Comparison of ENCODE assay signal across 16 cellular contexts in genomic region chr16:64478258-64478906, GRCh38.
DNase-seq lines count a peak whose midpoint lies in the region; ATAC-seq, FAIRE-seq and TF ChIP-seq lines count a peak whose summit lies in the region.
"Had no signal": no experiment of that assay in that cellular context is flagged by ENCODE, and none has a peak within 500 bp of the region (broad histone marks: within the 10 kb centered on the region; RNA-seq: fewer than 3 reads in every experiment).

No MANE protein-coding gene starts in this region.

- H3F3A ChIP-seq in MM.1S (ENCODE audit: insufficient read depth, low read length) = no peaks in the 10 kb centered on the region

- no peak for FAIRE-seq in HepG2 (lab: Jason Lieb, UNC)

- in situ Hi-C loops in brain microvascular endothelial cell (cut with HindIII; ENCODE audit: low pct_ligation_motif_present, low sequenced_read_pairs) = no loop called here
- in situ Hi-C loops in HepG2 (cut with HindIII; ENCODE audit: extremely low pct_ligation_motif_present, low pct_unique_long_range_greater_than_20kb) = no loop called here

- no peaks in the 10 kb centered on the region for H4K20me1 ChIP-seq in HepG2 (ENCODE audit: insufficient read depth, low read length)
- H4K20me1 ChIP-seq in MM.1S (ENCODE audit: insufficient read depth, low read length) = no peaks in the 10 kb centered on the region

- H3K9ac ChIP-seq in HepG2 (ENCODE audit: insufficient read depth, low read depth, low read length) (no peak overlapping the region), MM.1S (ENCODE audit: low read length) (no peak overlapping the region)

- DNase-seq in heart left ventricle (no peak), left ventricle myocardium superior (no peak), brain microvascular endothelial cell (peak; percentile 81), HepG2 (ENCODE audit: low spot score) (peak; percentile 64), MM.1S (no peak)
- DNase-seq in activated CD4-positive, alpha-beta T cell treated with anti-CD3 and anti-CD28 coated beads, Interleukin-2, amount 50 U/mL, for 48 hours = no peak
- no peak for DNase-seq in activated effector memory CD4-positive, alpha-beta T cell treated with anti-CD3 and anti-CD28 coated beads, Interleukin-2, amount 50 U/mL, for 16 hours
- DNase-seq: ACHN; activated T-cell treated with anti-CD3 and anti-CD28 coated beads, Interleukin-2, amount 50 U/mL, for 4 hours; colonic mucosa; hypothalamus; naive B cell; stomach; WERI-Rb-1 had no signal

- H3K36me3 ChIP-seq in heart left ventricle (no peaks in the 10 kb centered on the region), brain microvascular endothelial cell (replicated peaks) (no peaks in the 10 kb centered on the region), HepG2 (replicated peaks in 1 of 2; ENCODE audit: control insufficient read depth in 1 of 2, insufficient read depth in 2 of 2, low read length in 2 of 2) (no peaks in the 10 kb centered on the region), MM.1S (replicated peaks; ENCODE audit: insufficient read depth, low read length) (no peaks in the 10 kb centered on the region)
- H3K36me3 ChIP-seq: colonic mucosa, stomach, WERI-Rb-1 had no signal

- intact Hi-C loops in heart left ventricle (cut with DNase I) = loop anchor here in 3 of 10 donors (5.0 to 10.0 kb wide), 3 partner anchors 51 to 639 kb away; no protein-coding TSS in a partner anchor
- intact Hi-C loops in left ventricle myocardium superior (cut with micrococcal nuclease) = no loop called here
- intact Hi-C loops in HepG2 (cut with micrococcal nuclease; ENCODE audit: unreplicated experiment) = loop anchor here (10.0 kb wide), 1 partner anchor 636 kb away; no protein-coding TSS in a partner anchor

- POLR2A ChIA-PET in HepG2 (lab: Yijun Ruan, JAX) = no interaction called here

- H3K27ac ChIP-seq in heart left ventricle (peak overlapping the region in 1 of 12 donors; percentile 24), brain microvascular endothelial cell (peak overlapping the region; percentile 58), HepG2 (ENCODE audit: extremely low read length, insufficient read depth, low read length) (no peak overlapping the region), MM.1S (ENCODE audit: low read length) (no peak overlapping the region)
- H3K27ac ChIP-seq: colonic mucosa, stomach, WERI-Rb-1 had no signal

- TF ChIP-seq POLR2A in heart left ventricle (IDR thresholded peaks at IDR 0.05) (no peak), HepG2 (IDR thresholded peaks at IDR 0.05; ENCODE audit: insufficient read depth in 1 of 2, low read depth in 2 of 2, low read length in 2 of 2) (no peak)

- H3K79me2 ChIP-seq in HepG2 (ENCODE audit: insufficient read depth, low read length) = no peaks in the 10 kb centered on the region
- no peaks in the 10 kb centered on the region for H3K79me2 ChIP-seq in MM.1S (ENCODE audit: low read length)

- TF ChIP-seq RAD21 in HepG2 (CRISPR knock-in tag; IDR thresholded peaks at IDR 0.05) = no peak

- no peak for TF ChIP-seq EP300 in HepG2 (IDR thresholded peaks at IDR 0.05; ENCODE audit: low read depth in 2 of 2, low read length in 2 of 2)
- TF ChIP-seq EP300 in HepG2 (CRISPR knock-in tag; IDR thresholded peaks at IDR 0.05; ENCODE audit: borderline replicate concordance) = no peak

- TF ChIP-seq CTCF in heart left ventricle (IDR thresholded peaks at IDR 0.05) (no peak), brain microvascular endothelial cell (IDR thresholded peaks at IDR 0.05; ENCODE audit: low read depth, low read length, missing control alignments) (no peak), HepG2 (CRISPR knock-in tag; IDR thresholded peaks at IDR 0.05) (no peak), MM.1S (IDR thresholded peaks at IDR 0.05; ENCODE audit: low read length) (no peak)

- CTCF ChIA-PET in HepG2 (lab: Yijun Ruan, JAX; ENCODE audit: low intra/inter-chr PET ratio, low total read pairs) = no interaction called here

- no peak overlapping the region for H3K4me2 ChIP-seq in HepG2 (ENCODE audit: low read depth, low read length)
- H3K4me2 ChIP-seq in MM.1S (ENCODE audit: low read depth, low read length) = no peak overlapping the region

- BruUV-seq in HepG2 (replicated peaks; lab: Mats Ljungman, UMichigan) = no TSS peak

- H3K27me3 ChIP-seq in heart left ventricle = no peaks in the 10 kb centered on the region
- H3K27me3 ChIP-seq in brain microvascular endothelial cell (replicated peaks) = no peaks in the 10 kb centered on the region
- H3K27me3 ChIP-seq in HepG2 (ENCODE audit: control insufficient read depth in 1 of 2, insufficient read depth in 2 of 2, low read length in 2 of 2) = no peaks in the 10 kb centered on the region
- H3K27me3 ChIP-seq in MM.1S (replicated peaks; ENCODE audit: insufficient read depth, low read length) = no peaks in the 10 kb centered on the region
- H3K27me3 ChIP-seq: colonic mucosa, stomach had no signal

- peak in 3 of 4 donors; percentile 5 to 33 (median 25) for ATAC-seq in heart left ventricle
- ATAC-seq in left ventricle myocardium superior = no peak
- ATAC-seq in HepG2 = peak; percentile 94
- no peak for ATAC-seq in HG02623 (IDR thresholded peaks at IDR 0.05; ENCODE audit: unreplicated experiment)
- ATAC-seq: activated T-cell treated with anti-CD3 and anti-CD28 coated beads, Interleukin-2, amount 50 U/mL, for 4 hours; Panc1 had no signal

- peaks cover 0 to 23% (median 5%) of the 10 kb centered on the region in 12 donors for H3K4me1 ChIP-seq in heart left ventricle
- H3K4me1 ChIP-seq in HepG2 (ENCODE audit: insufficient read depth, low read length) = peaks cover 16% of the 10 kb centered on the region
- H3K4me1 ChIP-seq in MM.1S (ENCODE audit: low read length) = no peaks in the 10 kb centered on the region
- H3K4me1 ChIP-seq: colonic mucosa had no signal

- no peak overlapping the region for H2AFZ ChIP-seq in HepG2 (ENCODE audit: low read length)
- no peak overlapping the region for H2AFZ ChIP-seq in MM.1S (ENCODE audit: low read length)

- H3K4me3 ChIP-seq in heart left ventricle = no peak overlapping the region
- H3K4me3 ChIP-seq in brain microvascular endothelial cell (ENCODE audit: low read depth, low read length) = no peak overlapping the region
- H3K4me3 ChIP-seq in HepG2 (replicated peaks in 1 of 3; ENCODE audit: insufficient read depth in 1 of 3, low read depth in 2 of 3, low read length in 3 of 3) = no peak overlapping the region
- H3K4me3 ChIP-seq in MM.1S (ENCODE audit: low read length) = no peak overlapping the region
- H3K4me3 ChIP-seq: colonic mucosa, stomach had no signal

- 42 to 60% (median 57%) methylated on average over 5 of the region's 5 CpGs for WGBS in heart left ventricle, 4 donors
- 2% methylated on average over 5 of the region's 5 CpGs for WGBS in HepG2 (ENCODE audit: low lambda C conversion rate)

- H3K9me3 ChIP-seq in heart left ventricle (peaks cover 0 to 6% (median 0%) of the 10 kb centered on the region in 12 donors), HepG2 (ENCODE audit: low read length) (no peaks in the 10 kb centered on the region), MM.1S (replicated peaks; ENCODE audit: insufficient read depth, low read length) (no peaks in the 10 kb centered on the region)
- H3K9me3 ChIP-seq: colonic mucosa, stomach had no signal

- no peaks in the 10 kb centered on the region for H3K9me2 ChIP-seq in MM.1S (replicated peaks; ENCODE audit: insufficient read depth, low read length)

TF ChIP-seq in HepG2, 621 proteins besides CTCF, POLR2A, EP300 and RAD21 (continues in another document):
- TF ChIP-seq ZKSCAN8 (CRISPR knock-in tag; IDR thresholded peaks at IDR 0.05; ENCODE audit: borderline replicate concordance) (no peak), PCBP2 (optimal IDR thresholded peaks at IDR 0.05; ENCODE audit: low read depth, low read length, poor library complexity, severe bottlenecking) (no peak), ERF (CRISPR knock-in tag; IDR thresholded peaks at IDR 0.05) (no peak), MIER2 (CRISPR knock-in tag; IDR thresholded peaks at IDR 0.05) (no peak), KDM4B (CRISPR knock-in tag; IDR thresholded peaks at IDR 0.05) (no peak), ZNF792 (CRISPR knock-in tag; IDR thresholded peaks at IDR 0.05) (no peak), IKZF5 (CRISPR knock-in tag; IDR thresholded peaks at IDR 0.05) (no peak), HOXA5 (CRISPR knock-in tag; IDR thresholded peaks at IDR 0.05) (no peak), SP4 (CRISPR knock-in tag; IDR thresholded peaks at IDR 0.05) (no peak), DNMT3B (CRISPR knock-in tag; conservative IDR thresholded peaks at IDR 0.05) (no peak), RAD51 (IDR thresholded peaks at IDR 0.05; ENCODE audit: borderline replicate concordance) (no peak), TRAFD1 (CRISPR knock-in tag; IDR thresholded peaks at IDR 0.05; ENCODE audit: borderline replicate concordance) (no peak), MIER3 (CRISPR knock-in tag; IDR thresholded peaks at IDR 0.05; ENCODE audit: borderline replicate concordance) (no peak), KLF9 (CRISPR knock-in tag; IDR thresholded peaks at IDR 0.05; ENCODE audit: low read depth) (no peak), HNF4A (CRISPR knock-in tag; IDR thresholded peaks at IDR 0.05) (peak; percentile 82)

Comparison
In these comparisons a context has a peak if more than half of its experiments do, and no peak if none do; other contexts are left out.
1. ATAC-seq: peak in heart left ventricle (3 of 4) and HepG2 (single experiment); none in left ventricle myocardium superior (single experiment) and HG02623 (single experiment).
2. DNase-seq: peak in brain microvascular endothelial cell (single experiment) and HepG2 (single experiment); none in heart left ventricle (0 of 5), left ventricle myocardium superior (single experiment), activated CD4-positive, alpha-beta T cell treated with anti-CD3 and anti-CD28 coated beads, Interleukin-2, amount 50 U/mL, for 48 hours (0 of 2), activated effector memory CD4-positive, alpha-beta T cell treated with anti-CD3 and anti-CD28 coated beads, Interleukin-2, amount 50 U/mL, for 16 hours (single experiment) and MM.1S (single experiment).